ENCODE assay signal across 29 cellular contexts in the genomic region with DNA sequence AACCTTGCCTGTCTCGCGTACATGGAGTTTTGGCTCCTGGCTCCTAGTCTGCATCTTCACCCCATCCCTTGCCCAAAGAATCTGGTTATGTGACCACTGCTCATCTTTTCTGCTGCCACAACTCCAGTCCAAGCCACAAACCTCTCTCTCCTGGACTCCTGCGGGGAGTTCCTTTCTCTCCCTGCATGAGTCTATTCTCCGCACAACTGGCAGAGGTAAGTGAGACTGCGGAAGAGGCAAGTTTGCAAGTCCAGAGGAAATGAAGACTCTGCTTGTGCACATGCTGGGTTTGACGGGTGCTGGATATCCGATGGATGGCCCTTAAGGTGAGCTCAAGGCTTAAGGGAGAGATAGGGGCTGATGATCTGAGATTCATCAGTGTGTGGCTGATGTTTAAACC.
"Had no signal": no experiment of that assay in that cellular context is flagged by ENCODE, and none has a peak within 500 bp of the region (broad histone marks: within the 10 kb centered on the region; RNA-seq: fewer than 3 reads in every experiment).

No MANE protein-coding gene starts in this region.

- H3K4me1 ChIP-seq: body of pancreas, breast epithelium, SJCRH30 had no signal

- ATAC-seq: activated naive CD4-positive, alpha-beta T cell treated with anti-CD3 and anti-CD28 coated beads, Interleukin-2, amount 50 U/mL, for 72 hours; activated T-cell treated with anti-CD3 and anti-CD28 coated beads, Interleukin-2, amount 50 U/mL, for 4 hours; body of pancreas; K562; Panc1 had no signal

- H3K9me3 ChIP-seq: adrenal gland, body of pancreas, breast epithelium, SJCRH30 had no signal

- H3K27ac ChIP-seq: adrenal gland, body of pancreas, breast epithelium, SJCRH30, SK-N-MC, WERI-Rb-1 had no signal

- H3K27me3 ChIP-seq: adrenal gland, body of pancreas, breast epithelium, SJCRH30 had no signal

- H3K27ac Mint-ChIP-seq: activated CD4-positive, alpha-beta memory T cell treated with anti-CD3 and anti-CD28 coated beads for 36 hours; activated naive CD4-positive, alpha-beta T cell treated with anti-CD3 and anti-CD28 coated beads for 36 hours; activated naive CD4-positive, alpha-beta T cell treated with anti-CD3 and anti-CD28 coated beads, Interleukin-2, amount 50 U/mL, for 72 hours; activated T-helper 1 cell treated with anti-CD3 and anti-CD28 coated beads, Interleukin-12 subunit alpha, Interleukin-12 subunit beta, Interleukin-2, Interleukin-4 antibody, amounts not matched to agents 30 ng/mL and 10 ng/mL and 1 ng/mL, durations not matched to agents 14 hours and 24 hours and 36 hours had no signal

- H3K36me3 Mint-ChIP-seq: activated naive CD4-positive, alpha-beta T cell treated with anti-CD3 and anti-CD28 coated beads, Interleukin-2, amount 50 U/mL, for 72 hours had no signal

- H3K4me3 ChIP-seq: adrenal gland, body of pancreas, breast epithelium, K562, SJCRH30, SK-N-MC had no signal

- H3K4me3 Mint-ChIP-seq: activated CD4-positive, alpha-beta memory T cell treated with anti-CD3 and anti-CD28 coated beads for 36 hours; activated naive CD4-positive, alpha-beta T cell treated with anti-CD3 and anti-CD28 coated beads for 36 hours; activated T-cell treated with anti-CD3 and anti-CD28 coated beads, Interleukin-2, amount 50 U/mL, for 4 hours; activated T-helper 1 cell treated with anti-CD3 and anti-CD28 coated beads, Interleukin-12 subunit alpha, Interleukin-12 subunit beta, Interleukin-2, Interleukin-4 antibody, amounts not matched to agents 30 ng/mL and 10 ng/mL and 1 ng/mL, durations not matched to agents 14 hours and 24 hours and 36 hours had no signal

- H3K36me3 ChIP-seq: adrenal gland, breast epithelium, SJCRH30, WERI-Rb-1 had no signal

- DNase-seq: activated CD4-positive, alpha-beta memory T cell treated with anti-CD3 and anti-CD28 coated beads for 36 hours; activated CD4-positive, alpha-beta T cell treated with anti-CD3 and anti-CD28 coated beads, Interleukin-2, amount 50 U/mL, for 1 hour; activated CD8-positive, alpha-beta memory T cell treated with anti-CD3 and anti-CD28 coated beads, Interleukin-2, amount 50 U/mL, for 4 hours; activated gamma-delta T cell treated with Interleukin-2 at 50 U/mL for 16 hours; activated naive CD4-positive, alpha-beta T cell treated with anti-CD3 and anti-CD28 coated beads for 36 hours; activated T-cell treated with anti-CD3 and anti-CD28 coated beads for 4 hours; activated T-cell treated with anti-CD3 and anti-CD28 coated beads, Interleukin-2, amount 50 U/mL, for 4 hours; adrenal gland; body of pancreas; NCI-H1105; NCI-H1417 treated with DMSO at 0.1 percent for 48 hours; NCI-H187 treated with DMSO at 0.1 percent for 48 hours; NCI-H2081; NCI-H2171 treated with DMSO at 0.1 percent for 48 hours; NCI-H2227 treated with DMSO at 0.1 percent for 48 hours; NCI-H446; NCI-H510A treated with DMSO at 0.1 percent for 48 hours; NCI-H526 treated with DMSO at 0.1 percent for 48 hours; NCI-H774; SHP77; SJCRH30; T1000; WERI-Rb-1 had no signal

- H3K9me3 Mint-ChIP-seq: activated CD4-positive, alpha-beta memory T cell treated with anti-CD3 and anti-CD28 coated beads for 36 hours; activated naive CD4-positive, alpha-beta T cell treated with anti-CD3 and anti-CD28 coated beads for 36 hours; activated naive CD4-positive, alpha-beta T cell treated with anti-CD3 and anti-CD28 coated beads, Interleukin-2, amount 50 U/mL, for 72 hours; activated T-cell treated with anti-CD3 and anti-CD28 coated beads, Interleukin-2, amount 50 U/mL, for 4 hours; activated T-helper 1 cell treated with anti-CD3 and anti-CD28 coated beads, Interleukin-12 subunit alpha, Interleukin-12 subunit beta, Interleukin-2, Interleukin-4 antibody, amounts not matched to agents 30 ng/mL and 10 ng/mL and 1 ng/mL, durations not matched to agents 14 hours and 24 hours and 36 hours had no signal
